ENCODE assay signal across 7 cellular contexts in genomic region chr4:168923526-168924194, GRCh38.
A peak's percentile ranks its signal among the peaks of the same experiment; 100 is the strongest.
DNase-seq lines count a peak whose midpoint lies in the region; ATAC-seq, FAIRE-seq and TF ChIP-seq lines count a peak whose summit lies in the region.

No MANE protein-coding gene starts in this region.

- no peaks in the 10 kb centered on the region for H3K27me3 ChIP-seq in small intestine (ENCODE audit: control insufficient read depth in 2 of 2, insufficient read depth in 2 of 2, low read length in 2 of 2)

- ATAC-seq in HG02798 (IDR thresholded peaks at IDR 0.05; ENCODE audit: poor library complexity, unreplicated experiment), result peak; percentile 80

- H3K27ac ChIP-seq in small intestine (ENCODE audit: low read depth in 1 of 2, low read length in 1 of 2), result no peak overlapping the region

- peaks cover 8 to 16% of the 10 kb centered on the region in 2 donors for H3K36me3 ChIP-seq in small intestine (ENCODE audit: control insufficient read depth in 2 of 2, insufficient read depth in 2 of 2, low read length in 2 of 2)

- TF ChIP-seq POLR2A in GM12891 (IDR thresholded peaks at IDR 0.05; ENCODE audit: low read depth, low read length), result no peak

- H3K4me1 ChIP-seq in small intestine (ENCODE audit: control insufficient read depth in 2 of 2, insufficient read depth in 1 of 2, low read depth in 1 of 2, low read length in 1 of 2), result no peaks in the 10 kb centered on the region

- peak; percentile 21 for DNase-seq in GM12891 (ENCODE audit: insufficient read length, low spot score)
- peak; percentile 14 for DNase-seq in NCI-H1417 treated with DMSO at 0.1 percent for 48 hours (lab: John Stamatoyannopoulos, UW)
- peak; percentile 4 to 61 for DNase-seq in SW 1271 (lab: John Stamatoyannopoulos, UW)
- DNase-seq in anterior cingulate cortex (lab: John Stamatoyannopoulos, UW), result peak in 45 of 58 donors; percentile 4 to 78 (median 37)
- peak; percentile 50 to 84 for DNase-seq in hippocampal formation (lab: John Stamatoyannopoulos, UW)
- DNase-seq in small intestine, result peak; percentile 75

- 11 to 15% (median 12%) methylated on average over 3 of the region's 3 CpGs for WGBS in small intestine, 3 donors

- no peaks in the 10 kb centered on the region for H3K9me3 ChIP-seq in small intestine (ENCODE audit: control insufficient read depth, low read depth)

- no peak overlapping the region for H3K4me3 ChIP-seq in small intestine (ENCODE audit: low read depth in 1 of 2, low read length in 2 of 2)

- FAIRE-seq in GM12891 (lab: Jason Lieb, UNC), result peak; percentile 94
- peak; percentile 57 for FAIRE-seq in small intestine (lab: Jason Lieb, UNC)

TF ChIP-seq in GM12891, 5 proteins besides CTCF, POLR2A, EP300 and RAD21:
- TF ChIP-seq POLR2AphosphoS5 (IDR thresholded peaks at IDR 0.05; ENCODE audit: low read depth, low read length), result no peak

Comparison
In these comparisons a context has a peak if more than half of its experiments do, and no peak if none do; other contexts are left out.
1. DNase-seq: peak in every context shown above with its lines; median percentile 75 in small intestine; 67 in hippocampal formation; 37 in anterior cingulate cortex; 32 in SW 1271; 21 in GM12891; 14 in NCI-H1417 treated with DMSO at 0.1 percent for 48 hours.